16 cellular contexts compared by ENCODE assay signal in genomic region chr10:3822541-3822940, GRCh38. TPM values are rescaled to one million over a fixed set of nuclear protein-coding genes. Genes with fewer than 3 reads are reported as not detected.
DNase-seq lines count a peak whose midpoint lies in the region; ATAC-seq and TF ChIP-seq lines count a peak whose summit lies in the region.
"Had no signal": no experiment of that assay in that cellular context is flagged by ENCODE, and none has a peak within 500 bp of the region (broad histone marks: within the 10 kb centered on the region; RNA-seq: fewer than 3 reads in every experiment).

No MANE protein-coding gene starts in this region.

- H2BK120ac ChIP-seq in mesendoderm (ENCODE audit: low read depth, low read length) = no peak overlapping the region

- no peak overlapping the region for H3K4me2 ChIP-seq in mesendoderm (ENCODE audit: low read length)
- no peak overlapping the region for H3K4me2 ChIP-seq in smooth muscle cell

- no peak overlapping the region for H3K4ac ChIP-seq in mesendoderm (ENCODE audit: low read depth, low read length)

- no CpG with 5 or more reads among the region's 5 CpGs for WGBS in mesendoderm (ENCODE audit: extremely low coverage, insufficient coverage, low lambda C conversion rate)
- 39% methylated on average over 5 of the region's 5 CpGs for WGBS in smooth muscle cell (ENCODE audit: low lambda C conversion rate)

- no peak overlapping the region for H2BK15ac ChIP-seq in mesendoderm (replicated peaks; ENCODE audit: low read depth)

- DNase-seq in SJCRH30 = peak in 1 of 2 experiments; percentile 22
- peak; percentile 88 for DNase-seq in mesendoderm
- no peak for DNase-seq in smooth muscle cell (lab: John Stamatoyannopoulos, UW; ENCODE audit: unreplicated experiment)
- DNase-seq in NCI-H774 (lab: John Stamatoyannopoulos, UW) = no peak
- DNase-seq: C1 segment of cervical spinal cord; CD8-positive, alpha-beta T cell; DMS 273 treated with DMSO at 0.1 percent for 48 hours; DMS79; EL; GDM1; GOT3; HFFc6 had no signal

- H4K8ac ChIP-seq in mesendoderm (ENCODE audit: low read depth, low read length) = no peak overlapping the region

- H4K5ac ChIP-seq in mesendoderm (ENCODE audit: low read length) = no peak overlapping the region

- H3K9ac ChIP-seq in mesendoderm (ENCODE audit: low read length) (no peak overlapping the region), smooth muscle cell (ENCODE audit: low read depth) (no peak overlapping the region)

- no peak overlapping the region for H3K18ac ChIP-seq in mesendoderm (ENCODE audit: low read length)

- no peak overlapping the region for H3K23ac ChIP-seq in mesendoderm (ENCODE audit: low read length)

- peaks cover 27% of the 10 kb centered on the region for H3K4me1 ChIP-seq in SJCRH30
- peaks cover 8% of the 10 kb centered on the region for H3K4me1 ChIP-seq in mesendoderm (ENCODE audit: control insufficient read depth, low read depth, low read length)
- H3K4me1 ChIP-seq in smooth muscle cell (ENCODE audit: low read depth) = peaks cover 7% of the 10 kb centered on the region
- H3K4me1 ChIP-seq: HAP-1 had no signal

- peak overlapping the region; percentile 32; the same call in 1 of the 2 replicates for H3K27ac ChIP-seq in SJCRH30
- H3K27ac ChIP-seq in mesendoderm (ENCODE audit: low read depth, low read length) = no peak overlapping the region
- H3K27ac ChIP-seq in smooth muscle cell (ENCODE audit: low read depth) = peak overlapping the region; percentile 41

- H3K27me3 ChIP-seq in SJCRH30 (no peaks in the 10 kb centered on the region), mesendoderm (ENCODE audit: insufficient read depth, low read length, poor library complexity) (no peaks in the 10 kb centered on the region), smooth muscle cell (ENCODE audit: low read depth) (no peaks in the 10 kb centered on the region)

- no peaks in the 10 kb centered on the region for H3K79me1 ChIP-seq in mesendoderm (ENCODE audit: low read length)

- peaks cover under 1% of the 10 kb centered on the region for H3F3A ChIP-seq in smooth muscle cell (ENCODE audit: low read depth)

- no peak overlapping the region for H2BK5ac ChIP-seq in mesendoderm (ENCODE audit: low read length)

- H3K79me2 ChIP-seq in mesendoderm (ENCODE audit: control insufficient read depth, insufficient read depth, low read length) (no peaks in the 10 kb centered on the region), smooth muscle cell (ENCODE audit: low read depth) (no peaks in the 10 kb centered on the region)

- no peak overlapping the region for H3K56ac ChIP-seq in mesendoderm (ENCODE audit: low read length)

- no peaks in the 10 kb centered on the region for H4K20me1 ChIP-seq in smooth muscle cell (ENCODE audit: low read depth)

- no peak overlapping the region for H2AFZ ChIP-seq in smooth muscle cell (ENCODE audit: low read depth)

- ATAC-seq in HG03571 (IDR thresholded peaks at IDR 0.05; ENCODE audit: unreplicated experiment) = no peak
- ATAC-seq in GM18517 (IDR thresholded peaks at IDR 0.05; ENCODE audit: unreplicated experiment) = no peak
- ATAC-seq: CD8-positive, alpha-beta T cell; GM12878 had no signal

- H2AK5ac ChIP-seq in mesendoderm (ENCODE audit: low read length) = no peak overlapping the region

- H3K9me3 ChIP-seq in SJCRH30 (replicated peaks) (no peaks in the 10 kb centered on the region), smooth muscle cell (replicated peaks; ENCODE audit: low read depth) (no peaks in the 10 kb centered on the region)
- H3K9me3 ChIP-seq: HAP-1 had no signal

- H3K4me3 ChIP-seq in SJCRH30 (no peak overlapping the region), mesendoderm (ENCODE audit: low read length) (no peak overlapping the region), smooth muscle cell (no peak overlapping the region)
- H3K4me3 ChIP-seq: GM12878, HAP-1 had no signal

- TF ChIP-seq CTCF in smooth muscle cell (IDR thresholded peaks at IDR 0.05; ENCODE audit: borderline replicate concordance, insufficient read depth, poor library complexity, severe bottlenecking) = no peak

- H3K36me3 ChIP-seq in SJCRH30 (no peaks in the 10 kb centered on the region), mesendoderm (ENCODE audit: control insufficient read depth, insufficient read depth, low read length) (no peaks in the 10 kb centered on the region), smooth muscle cell (ENCODE audit: low read depth) (no peaks in the 10 kb centered on the region)
- H3K36me3 ChIP-seq: HAP-1 had no signal

RNA-seq across cellular contexts. Expression of gene KLF6, which starts 37.5 kb away (rescaled TPM):
- total RNA-seq in SJCRH30 (2014; rRNA removed; shearing (Covaris generic)) = 8.1 and 8.2 TPM in 2 replicates
- polyA plus RNA-seq in mesendoderm (2013, experiment 1 of 2) = 36.1 TPM
- polyA plus RNA-seq in mesendoderm (2013, experiment 2 of 2) = 35.3 TPM
- total RNA-seq in smooth muscle cell = 171 and 198 TPM in 2 replicates
- polyA plus RNA-seq in smooth muscle cell = 519 and 728 TPM in 2 replicates

Comparison
In these comparisons a context has a peak if more than half of its experiments do, and no peak if none do; other contexts are left out.
1. RNA of gene KLF6, which starts 37.5 kb away (total RNA-seq): 171 to 198 TPM in smooth muscle cell; 8.1 to 8.2 TPM in SJCRH30; every median in the first group is over 10 times any median in the second.